In the genomic region with DNA sequence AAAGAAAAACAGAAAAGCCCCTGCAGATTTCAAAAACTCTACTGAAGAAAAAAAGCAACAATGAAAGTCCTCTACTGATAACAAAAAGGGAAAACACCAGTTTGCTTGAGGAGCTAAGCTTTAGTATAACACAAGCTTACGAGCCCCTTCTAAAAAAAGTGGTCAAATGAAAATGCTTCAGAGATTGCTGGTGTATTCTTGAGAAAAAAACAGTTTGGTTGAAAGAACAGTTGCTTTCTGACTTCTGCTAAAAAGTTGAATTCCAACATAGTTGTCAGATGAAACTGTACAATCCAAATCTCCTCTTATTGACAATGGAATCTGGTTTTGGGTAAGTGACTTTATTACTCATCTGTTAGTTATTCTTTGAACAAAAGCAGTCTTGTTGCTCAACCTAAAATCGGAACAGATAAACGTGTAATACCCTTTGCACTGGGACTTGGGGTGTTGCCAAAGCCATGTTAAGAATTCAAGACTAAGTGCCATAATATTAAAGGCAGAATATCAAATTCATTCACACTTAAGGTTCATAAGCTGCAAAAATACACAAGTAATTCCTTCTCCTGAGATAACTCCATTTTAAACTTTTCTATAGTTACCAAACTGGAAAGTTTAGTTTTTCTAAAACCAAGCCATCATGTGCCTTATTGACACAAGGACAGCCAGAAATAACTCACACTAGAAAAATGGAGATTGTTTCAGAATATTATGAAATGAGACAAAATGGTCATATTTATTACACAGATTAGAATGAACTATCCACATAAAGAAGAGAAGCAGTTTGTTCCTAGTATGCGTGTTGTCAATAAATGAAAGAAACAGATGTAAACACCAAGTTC, we compare ENCODE assay signal across 8 cellular contexts. TPM values are rescaled to one million over a fixed set of nuclear protein-coding genes. Genes with fewer than 3 reads are reported as not detected.
DNase-seq lines count a peak whose midpoint lies in the region; ATAC-seq and TF ChIP-seq lines count a peak whose summit lies in the region.

No MANE protein-coding gene starts in this region.

- H3K36me3 ChIP-seq in CD8-positive, alpha-beta T cell (ENCODE audit: insufficient read depth, low read length) = no peaks in the 10 kb centered on the region
- H3K36me3 ChIP-seq in skeletal muscle satellite cell (ENCODE audit: insufficient read depth, low read length) = no peaks in the 10 kb centered on the region
- no peaks in the 10 kb centered on the region for H3K36me3 ChIP-seq in mesendoderm (ENCODE audit: control insufficient read depth, insufficient read depth, low read length)

- no peak overlapping the region for H2AK5ac ChIP-seq in mesendoderm (ENCODE audit: low read length)

- H3K23ac ChIP-seq in mesendoderm (ENCODE audit: low read length) = no peak overlapping the region

- intact Hi-C loops in CD8-positive, alpha-beta T cell (cut with DNase I, micrococcal nuclease) = loop anchor here (2.0 to 5.0 kb wide), 2 partner anchors 87 to 88 kb away; a partner anchor contains a TSS

- H3K79me1 ChIP-seq in mesendoderm (ENCODE audit: low read length) = no peaks in the 10 kb centered on the region

- no peaks in the 10 kb centered on the region for H3K36me3 Mint-ChIP-seq in CD8-positive, alpha-beta T cell
- no peaks in the 10 kb centered on the region for H3K36me3 Mint-ChIP-seq in central memory CD8-positive, alpha-beta T cell (ENCODE audit: insufficient read depth)

- H3K56ac ChIP-seq in mesendoderm (ENCODE audit: low read length) = no peak overlapping the region

- no peaks in the 10 kb centered on the region for H3K79me2 ChIP-seq in mesendoderm (ENCODE audit: control insufficient read depth, insufficient read depth, low read length)

- peak overlapping the region; percentile 65 for H3K4me3 Mint-ChIP-seq in CD8-positive, alpha-beta T cell
- peak overlapping the region; percentile 41 for H3K4me3 Mint-ChIP-seq in central memory CD8-positive, alpha-beta T cell

- H3K9me3 Mint-ChIP-seq in CD8-positive, alpha-beta T cell = no peaks in the 10 kb centered on the region
- H3K9me3 Mint-ChIP-seq in central memory CD8-positive, alpha-beta T cell = no peaks in the 10 kb centered on the region

- CTCF ChIA-PET in CD8-positive, alpha-beta T cell (lab: Charles Lee) = no interaction called here

- no peak overlapping the region for H4K5ac ChIP-seq in mesendoderm (ENCODE audit: low read length)

- H3K4me3 ChIP-seq in CD8-positive, alpha-beta T cell (ENCODE audit: low read depth, low read length) = no peak overlapping the region
- peak overlapping the region; percentile 54 for H3K4me3 ChIP-seq in skeletal muscle satellite cell (ENCODE audit: low read length)
- no peak overlapping the region for H3K4me3 ChIP-seq in mesendoderm (ENCODE audit: low read length)

- peaks cover 8% of the 10 kb centered on the region for H3K27me3 Mint-ChIP-seq in CD8-positive, alpha-beta T cell (ENCODE audit: low read depth)
- peaks cover 9% of the 10 kb centered on the region for H3K27me3 Mint-ChIP-seq in central memory CD8-positive, alpha-beta T cell

- no peaks in the 10 kb centered on the region for H3K4me1 ChIP-seq in CD8-positive, alpha-beta T cell (ENCODE audit: insufficient read depth, low read length)
- peaks cover 49% of the 10 kb centered on the region for H3K4me1 ChIP-seq in skeletal muscle satellite cell (ENCODE audit: control insufficient read depth, insufficient read depth, low read length)
- no peaks in the 10 kb centered on the region for H3K4me1 ChIP-seq in mesendoderm (ENCODE audit: control insufficient read depth, low read depth, low read length)

- peak in 1 of 7 experiments; percentile 11 for DNase-seq in CD8-positive, alpha-beta T cell
- DNase-seq in central memory CD8-positive, alpha-beta T cell (ENCODE audit: low spot score in 2 of 2) = no peak
- no peak for DNase-seq in mesendoderm
- DNase-seq in NCI-H1694 treated with DMSO at 0.1 percent for 48 hours (lab: John Stamatoyannopoulos, UW) = no peak
- no peak for DNase-seq in cerebellar cortex (ENCODE audit: low spot score)

- H2BK5ac ChIP-seq in mesendoderm (ENCODE audit: low read length) = no peak overlapping the region

- POLR2A ChIA-PET in CD8-positive, alpha-beta T cell (lab: Charles Lee) = no interaction called here

- no peak overlapping the region for H2BK120ac ChIP-seq in mesendoderm (ENCODE audit: low read depth, low read length)

- H2BK15ac ChIP-seq in mesendoderm (replicated peaks; ENCODE audit: low read depth) = no peak overlapping the region

- no peak overlapping the region for H3K18ac ChIP-seq in mesendoderm (ENCODE audit: low read length)

- no peaks in the 10 kb centered on the region for H3K9me3 ChIP-seq in CD8-positive, alpha-beta T cell (ENCODE audit: low read length)
- H3K9me3 ChIP-seq in skeletal muscle satellite cell (replicated peaks; ENCODE audit: low read length) = no peaks in the 10 kb centered on the region

- H3K4me2 ChIP-seq in skeletal muscle satellite cell (ENCODE audit: low read length) (peak overlapping the region; percentile 76), mesendoderm (ENCODE audit: low read length) (no peak overlapping the region)

- no peaks in the 10 kb centered on the region for H3K27me3 ChIP-seq in CD8-positive, alpha-beta T cell (ENCODE audit: insufficient read depth, low read length)
- no peaks in the 10 kb centered on the region for H3K27me3 ChIP-seq in skeletal muscle satellite cell (ENCODE audit: control insufficient read depth, insufficient read depth, low read length)
- no peaks in the 10 kb centered on the region for H3K27me3 ChIP-seq in mesendoderm (ENCODE audit: insufficient read depth, low read length, poor library complexity)

- H3K4ac ChIP-seq in mesendoderm (ENCODE audit: low read depth, low read length) = no peak overlapping the region

- no peak overlapping the region for H4K8ac ChIP-seq in mesendoderm (ENCODE audit: low read depth, low read length)

- peak overlapping the region; percentile 76 for H3K27ac Mint-ChIP-seq in CD8-positive, alpha-beta T cell
- no peak overlapping the region for H3K27ac Mint-ChIP-seq in central memory CD8-positive, alpha-beta T cell (ENCODE audit: low read depth)

- TF ChIP-seq CTCF in CD8-positive, alpha-beta T cell (IDR thresholded peaks at IDR 0.05) = no peak

- ATAC-seq in CD8-positive, alpha-beta T cell = peak; percentile 64
- ATAC-seq in GM19452 (IDR thresholded peaks at IDR 0.05; ENCODE audit: unreplicated experiment) = peak; percentile 41
- peak; percentile 33 for ATAC-seq in HG03521 (IDR thresholded peaks at IDR 0.05; ENCODE audit: unreplicated experiment)
- ATAC-seq in central memory CD8-positive, alpha-beta T cell (replicated peaks; ENCODE audit: extremely low read depth, poor library complexity, severe bottlenecking) = no peak

- no CpG with 5 or more reads among the region's 4 CpGs for WGBS in mesendoderm (ENCODE audit: extremely low coverage, insufficient coverage, low lambda C conversion rate)

- H3K27ac ChIP-seq in CD8-positive, alpha-beta T cell (ENCODE audit: low read depth, low read length) = no peak overlapping the region
- H3K27ac ChIP-seq in mesendoderm (ENCODE audit: low read depth, low read length) = no peak overlapping the region

- H3K4me1 Mint-ChIP-seq in CD8-positive, alpha-beta T cell (ENCODE audit: low read depth) = peaks cover 42% of the 10 kb centered on the region
- H3K4me1 Mint-ChIP-seq in central memory CD8-positive, alpha-beta T cell = peaks cover 5% of the 10 kb centered on the region

- H3K9ac ChIP-seq in skeletal muscle satellite cell (ENCODE audit: low read depth, low read length) (peak overlapping the region; percentile 87), mesendoderm (ENCODE audit: low read length) (no peak overlapping the region)

RNA-seq across cellular contexts. Expression of a gene that starts 45.3 kb away (rescaled TPM):
- total RNA-seq in CD8-positive, alpha-beta T cell = 1 to 10 TPM; 3.7 to 4.6 TPM
- 18.5 and 22.1 TPM in 2 replicates for total RNA-seq in skeletal muscle satellite cell (2012; rRNA removed)
- polyA plus RNA-seq in mesendoderm (2013, experiment 1 of 2) = 12.6 TPM
- 12.3 TPM for polyA plus RNA-seq in mesendoderm (2013, experiment 2 of 2)
